ENCODE assay signal across 16 cellular contexts in genomic region chr9:131872006-131872405, GRCh38.
A peak's percentile ranks its signal among the peaks of the same experiment; 100 is the strongest.
DNase-seq lines count a peak whose midpoint lies in the region; ATAC-seq and TF ChIP-seq lines count a peak whose summit lies in the region.
"Had no signal": no experiment of that assay in that cellular context is flagged by ENCODE, and none has a peak within 500 bp of the region (broad histone marks: within the 10 kb centered on the region; RNA-seq: fewer than 3 reads in every experiment).

No MANE protein-coding gene starts in this region.

- TF ChIP-seq RAD21 in SK-N-SH (IDR thresholded peaks at IDR 0.05; ENCODE audit: low read length), result 0 out of 2 replicates have a peak, but pooled peaks have one; percentile 16

- H3K36me3 ChIP-seq in SK-N-SH (replicated peaks in 1 of 2; ENCODE audit: control insufficient read depth in 1 of 2, insufficient read depth in 2 of 2, low read length in 1 of 2), result no peaks in the 10 kb centered on the region
- H3K36me3 ChIP-seq in PC-3 (ENCODE audit: low read depth, low read length), result no peaks in the 10 kb centered on the region
- H3K36me3 ChIP-seq in spleen, result peaks cover 0 to 80% (median 3%) of the 10 kb centered on the region in 6 donors

- no peaks in the 10 kb centered on the region for H3F3A ChIP-seq in SK-N-SH (replicated peaks; ENCODE audit: insufficient read depth)
- H3F3A ChIP-seq in PC-3 (ENCODE audit: low read length, unreplicated experiment), result no peaks in the 10 kb centered on the region

- TF ChIP-seq CTCF in SK-N-SH (IDR thresholded peaks at IDR 0.05) (peak; percentile 34), PC-3 (conservative IDR thresholded peaks at IDR 0.05; ENCODE audit: low read depth, low read length) (peak; percentile 26; the same call in 1 of the 2 replicates), foreskin keratinocyte (conservative IDR thresholded peaks at IDR 0.05) (peak; percentile 33), spleen (IDR thresholded peaks at IDR 0.05 in 8 of 11, conservative IDR thresholded peaks at IDR 0.05 in 3 of 11) (peak in 1 of 11 experiments; percentile 11)

- CTCF ChIA-PET in SK-N-SH (lab: Yijun Ruan, JAX), result interaction anchor here (0.9 to 6.1 kb wide), 5 partner anchors 10 to 298 kb away, joined by 3 to 33 read pairs (median 5); no protein-coding TSS in a partner anchor
- CTCF ChIA-PET in PC-3 (lab: Charles Lee), result no interaction called here

- intact Hi-C loops in PC-3 (cut with micrococcal nuclease), result no loop called here
- intact Hi-C loops in spleen (cut with DNase I; ENCODE audit: low total_unique reads), result no loop called here

- H3K9ac ChIP-seq in SK-N-SH (no peak overlapping the region), PC-3 (ENCODE audit: low read length) (no peak overlapping the region)

- no peaks in the 10 kb centered on the region for H3K79me2 ChIP-seq in SK-N-SH (ENCODE audit: insufficient read depth)
- H3K79me2 ChIP-seq in PC-3 (ENCODE audit: low read length), result no peaks in the 10 kb centered on the region

- H3K4me1 ChIP-seq in SK-N-SH (ENCODE audit: control insufficient read depth in 1 of 2, insufficient read depth in 2 of 2, low read depth in 1 of 2, low read length in 1 of 2), result peaks cover 0 to 33% of the 10 kb centered on the region in 2 experiments; a peak in 2 of 4 replicates
- peaks cover 15% of the 10 kb centered on the region for H3K4me1 ChIP-seq in PC-3 (ENCODE audit: insufficient read depth, low read length)
- no peaks in the 10 kb centered on the region for H3K4me1 ChIP-seq in foreskin keratinocyte
- no peaks in the 10 kb centered on the region for H3K4me1 ChIP-seq in spleen

- H3K4me2 ChIP-seq in SK-N-SH (no peak overlapping the region), PC-3 (ENCODE audit: low read length) (no peak overlapping the region)

- H3K9me2 ChIP-seq in SK-N-SH (no peaks in the 10 kb centered on the region), PC-3 (replicated peaks; ENCODE audit: low read length) (no peaks in the 10 kb centered on the region)

- H2AFZ ChIP-seq in SK-N-SH (ENCODE audit: low read depth) (no peak overlapping the region), PC-3 (ENCODE audit: low read length) (no peak overlapping the region)

- ATAC-seq in SK-N-SH treated with all-trans-retinoic acid at 6 μM for 48 hours (no peak), PC-3 (no peak), foreskin keratinocyte (no peak), GM21576 (IDR thresholded peaks at IDR 0.05; ENCODE audit: unreplicated experiment) (no peak), HG02759 (IDR thresholded peaks at IDR 0.05; ENCODE audit: unreplicated experiment) (no peak)

- 81% methylated on average over 5 of the region's 15 CpGs for WGBS in SK-N-SH (ENCODE audit: low lambda C conversion rate)
- 91 to 96% (median 94%) methylated on average over 12 to 15 of the region's 15 CpGs for WGBS in spleen, 5 donors

- no peak for TF ChIP-seq POLR2A in spleen (IDR thresholded peaks at IDR 0.05)

- H3K27me3 ChIP-seq in SK-N-SH (ENCODE audit: insufficient read depth) (no peaks in the 10 kb centered on the region), PC-3 (ENCODE audit: low read length) (no peaks in the 10 kb centered on the region), foreskin keratinocyte (no peaks in the 10 kb centered on the region), spleen (replicated peaks in 1 of 7) (no peaks in the 10 kb centered on the region)

- no TSS peak for BruUV-seq in PC-3 (replicated peaks; lab: Mats Ljungman, UMichigan)

- H3K4me3 ChIP-seq in SK-N-SH (ENCODE audit: low read depth in 2 of 2, low read length in 1 of 2) (no peak overlapping the region), PC-3 (ENCODE audit: low read length) (no peak overlapping the region), spleen (no peak overlapping the region)

- H3K9me3 ChIP-seq in SK-N-SH (no peaks in the 10 kb centered on the region), PC-3 (ENCODE audit: low read length) (no peaks in the 10 kb centered on the region), spleen (no peaks in the 10 kb centered on the region)

- no peak overlapping the region for H3K27ac ChIP-seq in SK-N-SH (ENCODE audit: low read depth in 2 of 2, low read length in 1 of 2)
- no peak overlapping the region for H3K27ac ChIP-seq in PC-3 (ENCODE audit: low read length)
- H3K27ac ChIP-seq in foreskin keratinocyte, result no peak overlapping the region
- H3K27ac ChIP-seq in spleen, result no peak overlapping the region

- peaks cover 4% of the 10 kb centered on the region; the same call in 1 of the 2 replicates for H4K20me1 ChIP-seq in SK-N-SH (ENCODE audit: insufficient read depth)
- no peaks in the 10 kb centered on the region for H4K20me1 ChIP-seq in PC-3 (ENCODE audit: low read length)

- POLR2A ChIA-PET in SK-N-SH (lab: Yijun Ruan, JAX) (no interaction called here), PC-3 (lab: Charles Lee; ENCODE audit: unreplicated experiment) (no interaction called here)

- DNase-seq in SK-N-SH (no peak), PC-3 (no peak), foreskin keratinocyte (no peak), spleen (peak; percentile 38)
- no peak for DNase-seq in effector CD8-positive, alpha-beta T cell (lab: John Stamatoyannopoulos, UW)
- DNase-seq: activated CD4-positive, alpha-beta T cell treated with anti-CD3 and anti-CD28 coated beads, Interleukin-2, amount 50 U/mL, for 1 hour; amygdala; dermis blood vessel endothelial cell; NCI-H1930; NCI-H524 treated with DMSO at 0.1 percent for 48 hours; occipital lobe; RPMI8226; substantia nigra had no signal

- no peak for TF ChIP-seq EP300 in SK-N-SH (IDR thresholded peaks at IDR 0.05; ENCODE audit: borderline replicate concordance in 1 of 2, low read depth in 1 of 2, low read length in 1 of 2)

TF ChIP-seq in SK-N-SH, 30 proteins besides CTCF, POLR2A, EP300 and RAD21:
- TF ChIP-seq SMC3 (IDR thresholded peaks at IDR 0.05; ENCODE audit: low read depth, low read length) (peak; percentile 21; the same call in 1 of the 2 replicates), USF2 (IDR thresholded peaks at IDR 0.05; ENCODE audit: borderline replicate concordance, low read depth, low read length) (no peak)
TF ChIP-seq in SK-N-SH: peak in this region for 1.

TF ChIP-seq in SK-N-SH treated with all-trans-retinoic acid at 6 μM for 48 hours, 23 proteins besides CTCF, POLR2A, EP300 and RAD21:
- TF ChIP-seq CSRNP3 (CRISPR knock-in tag; IDR thresholded peaks at IDR 0.05) (no peak), TCF4 (CRISPR knock-in tag; IDR thresholded peaks at IDR 0.05; ENCODE audit: borderline replicate concordance) (no peak)
